1 cellular context compared by ENCODE assay signal in genomic region chr1:32891630-32892029, GRCh38.
TF ChIP-seq lines count a peak whose summit lies in the region.

No MANE protein-coding gene starts in this region.

TF ChIP-seq in K562, 482 proteins besides CTCF, POLR2A, EP300 and RAD21:
- TF ChIP-seq GTF2A2 (tag; IDR thresholded peaks at IDR 0.05) (no peak), DMBX1 (CRISPR knock-in tag; IDR thresholded peaks at IDR 0.05; ENCODE audit: borderline replicate concordance) (no peak), FOXA3 (CRISPR knock-in tag; conservative IDR thresholded peaks at IDR 0.05 in 1 of 2, IDR thresholded peaks at IDR 0.05 in 1 of 2) (no peak), CC2D1A (IDR thresholded peaks at IDR 0.05) (no peak), YY1 (IDR thresholded peaks at IDR 0.05; ENCODE audit: borderline replicate concordance in 1 of 3, control insufficient read depth in 1 of 3, extremely low read depth in 1 of 3, insufficient read depth in 3 of 3, insufficient read length in 1 of 3, insufficient replicate concordance in 2 of 3, low read depth in 1 of 3, low read length in 2 of 3) (no peak), THRB (CRISPR knock-in tag; conservative IDR thresholded peaks at IDR 0.05) (no peak), E2F4 (CRISPR knock-in tag; IDR thresholded peaks at IDR 0.05; ENCODE audit: low read depth) (no peak), CREBBP (IDR thresholded peaks at IDR 0.05; ENCODE audit: low read depth, low read length) (no peak), NFYB (IDR thresholded peaks at IDR 0.05; ENCODE audit: extremely low read depth, insufficient read length) (no peak), GMEB1 (CRISPR knock-in tag; IDR thresholded peaks at IDR 0.05) (no peak), ARID3A (IDR thresholded peaks at IDR 0.05; ENCODE audit: borderline replicate concordance, low read depth, low read length) (no peak), KAT8 (IDR thresholded peaks at IDR 0.05; ENCODE audit: low read depth) (no peak), ZBTB1 (CRISPR knock-in tag; IDR thresholded peaks at IDR 0.05; ENCODE audit: borderline replicate concordance, low read depth) (no peak), TEAD4 (IDR thresholded peaks at IDR 0.05; ENCODE audit: low read length) (no peak), TEAD4 (CRISPR knock-in tag; IDR thresholded peaks at IDR 0.05; ENCODE audit: borderline replicate concordance) (no peak), ZHX1 (conservative IDR thresholded peaks at IDR 0.05; ENCODE audit: low read length) (no peak), ZNF324 (CRISPR knock-in tag; IDR thresholded peaks at IDR 0.05) (no peak), PURB (CRISPR knock-in tag; IDR thresholded peaks at IDR 0.05; ENCODE audit: low read depth) (no peak), THRA (IDR thresholded peaks at IDR 0.05) (no peak)
TF ChIP-seq in K562: peak in this region for 0.
